In the genomic region with DNA sequence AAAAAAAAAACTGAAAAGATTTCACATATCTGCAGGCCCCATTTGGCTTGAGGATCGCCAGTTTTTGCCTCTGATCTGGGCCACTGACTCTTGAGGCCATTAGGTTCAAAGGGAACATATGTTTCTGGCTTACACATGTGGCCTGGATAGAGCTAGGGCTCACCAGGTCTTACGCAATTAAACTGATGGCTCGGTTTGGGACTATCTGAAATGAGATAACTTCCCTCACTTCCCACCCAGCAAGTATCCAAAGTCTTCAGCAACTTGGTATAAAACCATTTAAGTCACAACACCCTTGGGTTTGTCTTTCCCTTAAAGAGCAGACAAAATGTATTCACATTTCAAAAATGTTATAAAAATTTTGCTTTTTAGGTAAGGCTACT, we compare ENCODE assay signal across 12 cellular contexts. TPM values are rescaled to one million over a fixed set of nuclear protein-coding genes. Genes with fewer than 3 reads are reported as not detected.
DNase-seq lines count a peak whose midpoint lies in the region; ATAC-seq and TF ChIP-seq lines count a peak whose summit lies in the region.
"Had no signal": no experiment of that assay in that cellular context is flagged by ENCODE, and none has a peak within 500 bp of the region (broad histone marks: within the 10 kb centered on the region; RNA-seq: fewer than 3 reads in every experiment).

No MANE protein-coding gene starts in this region.

- peaks cover 48% of the 10 kb centered on the region for H3K4me1 Mint-ChIP-seq in T-helper 17 cell

- peaks cover 0 to 15% of the 10 kb centered on the region in 2 experiments; a peak in 1 of 3 replicates for H3K36me3 ChIP-seq in HEK293 (ENCODE audit: control insufficient read depth in 2 of 2, insufficient read depth in 1 of 2, low read length in 2 of 2)
- peaks cover 0 to 26% (median 5%) of the 10 kb centered on the region in 9 donors for H3K36me3 ChIP-seq in heart left ventricle
- H3K36me3 ChIP-seq in rectal smooth muscle tissue (ENCODE audit: control insufficient read depth, insufficient read depth, low read length): no peaks in the 10 kb centered on the region
- H3K36me3 ChIP-seq: MG63 had no signal

- WGBS in heart left ventricle, 4 donors: 55 to 66% (median 58%) methylated on average over 3 of the region's 3 CpGs
- 60 to 68% methylated on average over 3 of the region's 3 CpGs for WGBS in lower leg skin, 2 donors

- H3K9ac ChIP-seq in rectal smooth muscle tissue (ENCODE audit: low read length): no peak overlapping the region

- TF ChIP-seq POLR2A in heart left ventricle (IDR thresholded peaks at IDR 0.05) (no peak), lower leg skin (IDR thresholded peaks at IDR 0.05) (no peak)

- intact Hi-C loops in heart left ventricle (cut with DNase I): no loop called here
- intact Hi-C loops in lower leg skin (cut with DNase I; ENCODE audit: low total_unique reads): no loop called here

- TF ChIP-seq CTCF in HEK293 (tag by site-specific recombination; IDR thresholded peaks at IDR 0.05) (no peak), heart left ventricle (IDR thresholded peaks at IDR 0.05) (no peak), lower leg skin (IDR thresholded peaks at IDR 0.05) (no peak)

- ATAC-seq in T-helper 17 cell (no peak), heart left ventricle (peak in 3 of 4 donors; percentile 50 to 81 (median 68)), HG02870 (IDR thresholded peaks at IDR 0.05; ENCODE audit: unreplicated experiment) (no peak)

- CTCF ChIA-PET in HEK293 (lab: Yijun Ruan, JAX): interaction anchor here (0.6 to 0.8 kb wide), 4 partner anchors 37 to 269 kb away, joined by 3 to 4 read pairs (median 4); no protein-coding TSS in a partner anchor

- no peak overlapping the region for H3K4me3 Mint-ChIP-seq in T-helper 17 cell

- POLR2A ChIA-PET in HEK293 (lab: Yijun Ruan, JAX): no interaction called here

- no peaks in the 10 kb centered on the region for H3K36me3 Mint-ChIP-seq in T-helper 17 cell (ENCODE audit: low read depth)

- H3K27me3 Mint-ChIP-seq in T-helper 17 cell: no peaks in the 10 kb centered on the region

- H3K27ac ChIP-seq in HEK293 (ENCODE audit: extremely low read depth, low read depth, low read length): no peak overlapping the region
- peak overlapping the region in 4 of 12 donors; percentile 11 to 56 (median 26) for H3K27ac ChIP-seq in heart left ventricle
- peak overlapping the region; percentile 13 for H3K27ac ChIP-seq in rectal smooth muscle tissue (ENCODE audit: low read depth, low read length)
- H3K27ac ChIP-seq: SK-N-MC, suprapubic skin had no signal

- no peaks in the 10 kb centered on the region for H3K9me3 ChIP-seq in HEK293 (ENCODE audit: control insufficient read depth, insufficient read depth, low read depth, low read length)
- no peaks in the 10 kb centered on the region for H3K9me3 ChIP-seq in T-helper 17 cell (ENCODE audit: control insufficient read depth, low read length, poor library complexity, severe bottlenecking)
- H3K9me3 ChIP-seq in heart left ventricle: no peaks in the 10 kb centered on the region
- H3K9me3 ChIP-seq: MG63, suprapubic skin had no signal

- peaks cover 14% of the 10 kb centered on the region for H3K4me1 ChIP-seq in HEK293 (ENCODE audit: control insufficient read depth, insufficient read depth, low read length)
- peaks cover 0 to 74% (median 40%) of the 10 kb centered on the region in 12 donors for H3K4me1 ChIP-seq in heart left ventricle
- peaks cover 24% of the 10 kb centered on the region for H3K4me1 ChIP-seq in rectal smooth muscle tissue (ENCODE audit: control insufficient read depth, insufficient read depth, low read length)

- no peak for DNase-seq in T-helper 17 cell
- DNase-seq in heart left ventricle: no peak
- DNase-seq in GM19240 (ENCODE audit: insufficient read length, low spot score): no peak
- DNase-seq in lower leg skin (ENCODE audit: low spot score in 2 of 2): no peak
- DNase-seq: activated CD8-positive, alpha-beta memory T cell treated with anti-CD3 and anti-CD28 coated beads for 24 hours; activated gamma-delta T cell treated with Interleukin-2 at 50 U/mL for 16 hours; MG63 had no signal

- peak overlapping the region; percentile 1 for H3K27ac Mint-ChIP-seq in T-helper 17 cell

- H3K4me3 ChIP-seq in HEK293 (ENCODE audit: low read depth, low read length): no peak overlapping the region
- H3K4me3 ChIP-seq in heart left ventricle: no peak overlapping the region
- no peak overlapping the region for H3K4me3 ChIP-seq in rectal smooth muscle tissue (ENCODE audit: low read length)
- no peak overlapping the region for H3K4me3 ChIP-seq in lower leg skin (ENCODE audit: low read depth, poor library complexity, severe bottlenecking)
- H3K4me3 ChIP-seq: MG63, SK-N-MC, suprapubic skin had no signal

- H3K27me3 ChIP-seq in heart left ventricle: no peaks in the 10 kb centered on the region
- H3K27me3 ChIP-seq in rectal smooth muscle tissue (ENCODE audit: control insufficient read depth, insufficient read depth, low read length): no peaks in the 10 kb centered on the region
- H3K27me3 ChIP-seq: MG63, suprapubic skin had no signal

TF ChIP-seq in HEK293, 187 proteins besides CTCF, POLR2A, EP300 and RAD21:
- TF ChIP-seq ZBTB48 (tag by site-specific recombination; IDR thresholded peaks at IDR 0.05) (peak; percentile 27; the same call in 1 of the 2 replicates), ZNF433 (tag by site-specific recombination; IDR thresholded peaks at IDR 0.05; ENCODE audit: low read depth) (no peak), SALL2 (tag by site-specific recombination; IDR thresholded peaks at IDR 0.05; ENCODE audit: borderline replicate concordance) (no peak)
TF ChIP-seq in HEK293: peak in this region for 1.

RNA-seq across cellular contexts. Expression of a gene that starts 36.3 kb away (rescaled TPM):
- 10 to 100 TPM; 57.8 to 63.4 TPM for total RNA-seq in T-helper 17 cell
- 100 to 1,000 TPM in 4 of 9 donors, 10 to 100 TPM in 5; 71.0 to 161 (median 98.3) TPM for total RNA-seq in heart left ventricle
- polyA plus RNA-seq in heart left ventricle: 10 to 100 TPM; 42.3 to 52.9 TPM
- total RNA-seq in lower leg skin: 10 to 100 TPM; 53.3 to 91.5 (median 69.8) TPM

Comparison
In these comparisons a context has a peak if more than half of its experiments do, and no peak if none do; other contexts are left out.
1. ATAC-seq: peak in heart left ventricle (3 of 4); none in T-helper 17 cell (single experiment) and HG02870 (single experiment).